ENCODE assay signal across 21 cellular contexts in the genomic region with DNA sequence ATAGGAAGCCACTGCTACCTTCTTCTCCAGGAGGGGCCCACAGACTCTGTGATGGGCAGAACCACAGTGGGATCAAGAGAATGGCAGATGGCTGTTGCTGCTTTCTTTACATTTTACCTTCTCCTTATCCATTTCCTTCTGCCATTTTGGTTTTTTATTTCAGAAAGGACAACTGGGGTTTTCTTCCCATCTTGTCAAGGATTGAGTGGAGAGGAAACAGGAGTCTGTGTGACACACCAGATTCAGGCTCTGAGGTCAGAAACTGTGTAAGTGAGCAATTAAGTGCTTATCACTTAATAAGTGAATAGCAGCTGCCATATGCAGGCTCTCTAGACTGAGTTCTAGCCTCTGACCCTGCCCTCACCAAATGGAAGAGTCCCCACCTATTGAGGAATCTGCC. TPM values are rescaled to one million over a fixed set of nuclear protein-coding genes. Genes with fewer than 3 reads are reported as not detected.
DNase-seq lines count a peak whose midpoint lies in the region; ATAC-seq and TF ChIP-seq lines count a peak whose summit lies in the region.
"Had no signal": no experiment of that assay in that cellular context is flagged by ENCODE, and none has a peak within 500 bp of the region (broad histone marks: within the 10 kb centered on the region; RNA-seq: fewer than 3 reads in every experiment).

No MANE protein-coding gene starts in this region.

- H3K4me2 ChIP-seq in mesenchymal stem cell (ENCODE audit: low read length, poor library complexity, severe bottlenecking) = no peak overlapping the region
- H3K4me2 ChIP-seq: smooth muscle cell had no signal

- peaks cover 32% of the 10 kb centered on the region for H3K79me1 ChIP-seq in mesenchymal stem cell (replicated peaks; ENCODE audit: low read length, poor library complexity, severe bottlenecking)

- H3K4me1 ChIP-seq in ascending aorta = peaks cover 19 to 83% of the 10 kb centered on the region in 2 donors
- peaks cover 14% of the 10 kb centered on the region for H3K4me1 ChIP-seq in mesenchymal stem cell (ENCODE audit: control insufficient read depth, insufficient read depth, low read depth, low read length)

- H4K91ac ChIP-seq in mesenchymal stem cell (ENCODE audit: low read length) = no peak overlapping the region

- H3K9me3 ChIP-seq in ascending aorta (no peaks in the 10 kb centered on the region), mesenchymal stem cell (ENCODE audit: control insufficient read depth, low read length) (no peaks in the 10 kb centered on the region)
- H3K9me3 ChIP-seq: prostate gland had no signal

- H3K27ac ChIP-seq in 22Rv1 (peak overlapping the region; percentile 96), ascending aorta (peak overlapping the region; percentile 64 to 89), mesenchymal stem cell (ENCODE audit: low read length, poor library complexity, severe bottlenecking) (peak overlapping the region; percentile 14)

- H3K4me3 ChIP-seq in ascending aorta (no peak overlapping the region), mesenchymal stem cell (ENCODE audit: insufficient read depth in 1 of 2, low read depth in 1 of 2, low read length in 2 of 2) (no peak overlapping the region)
- H3K4me3 ChIP-seq: prostate gland, smooth muscle cell had no signal

- TF ChIP-seq CTCF in 22Rv1 (IDR thresholded peaks at IDR 0.05) (no peak), ascending aorta (IDR thresholded peaks at IDR 0.05) (no peak)

- peak overlapping the region; percentile 44 for H2AK5ac ChIP-seq in mesenchymal stem cell (ENCODE audit: low read length, severe bottlenecking)

- no peak overlapping the region for H4K8ac ChIP-seq in mesenchymal stem cell (ENCODE audit: low read length)

- intact Hi-C loops in ascending aorta (cut with DNase I) = no loop called here

- DNase-seq in NCI-H1105 (lab: John Stamatoyannopoulos, UW) (peak; percentile 9), ascending aorta (ENCODE audit: low spot score in 2 of 2) (no peak), mesenchymal stem cell (peak; percentile 24), C1 segment of cervical spinal cord (lab: John Stamatoyannopoulos, UW) (no peak), HPDE6-E6E7 (ENCODE audit: extremely low spot score) (no peak)
- DNase-seq: activated CD4-positive, alpha-beta T cell treated with anti-CD3 and anti-CD28 coated beads for 36 hours; CD4-positive, CD25-positive, alpha-beta regulatory T cell; KG1; left colon; midbrain; MV-4-11; NCI-H1930; NCI-H510A treated with DMSO at 0.1 percent for 48 hours; stimulated activated CD4-positive, alpha-beta T cell treated with anti-CD3 and anti-CD28 coated beads, Interleukin-4, amount 100 ng/mL, for 1 hour; stimulated activated naive CD8-positive, alpha-beta T cell treated with anti-CD3 and anti-CD28 coated beads, Interleukin-15, amount 100 ng/mL, for 72 hours had no signal

- H2BK120ac ChIP-seq in mesenchymal stem cell (ENCODE audit: low read depth, low read length) = no peak overlapping the region

- H3K36me3 ChIP-seq in ascending aorta = peaks cover 11 to 38% of the 10 kb centered on the region in 2 donors
- H3K36me3 ChIP-seq in mesenchymal stem cell (ENCODE audit: control insufficient read depth in 1 of 2, insufficient read depth in 2 of 2, low read depth in 1 of 2, low read length in 2 of 2) = peaks cover 26 to 45% of the 10 kb centered on the region in 2 experiments
- H3K36me3 ChIP-seq: prostate gland had no signal

- no peak overlapping the region for H2BK5ac ChIP-seq in mesenchymal stem cell (ENCODE audit: low read depth, low read length, poor library complexity, severe bottlenecking)

- no peaks in the 10 kb centered on the region for H3K27me3 ChIP-seq in ascending aorta
- H3K27me3 ChIP-seq in mesenchymal stem cell (ENCODE audit: control insufficient read depth in 1 of 2, insufficient read depth in 1 of 2, low read length in 2 of 2) = no peaks in the 10 kb centered on the region

- peak overlapping the region; percentile 45 for H3K9ac ChIP-seq in mesenchymal stem cell (ENCODE audit: low read length)

- peak overlapping the region in 1 of 2 experiments; percentile 45 for H3K18ac ChIP-seq in mesenchymal stem cell (ENCODE audit: low read depth in 1 of 2, low read length in 2 of 2)

- no peak overlapping the region for H2AFZ ChIP-seq in mesenchymal stem cell (ENCODE audit: low read depth, low read length)

- no peak for ATAC-seq in HG03139 (IDR thresholded peaks at IDR 0.05; ENCODE audit: unreplicated experiment)
- ATAC-seq in HG02798 (IDR thresholded peaks at IDR 0.05; ENCODE audit: poor library complexity, unreplicated experiment) = no peak
- ATAC-seq: activated CD4-positive, alpha-beta T cell treated with anti-CD3 and anti-CD28 coated beads for 36 hours; left colon; natural killer cell treated with Interleukin-12 subunit alpha and Interleukin-12 subunit beta and Interleukin-15 and Interleukin-18, amount 100 ng/mL, for 72 hours; stimulated activated naive CD8-positive, alpha-beta T cell treated with anti-CD3 and anti-CD28 coated beads, Interleukin-15, amount 100 ng/mL, for 72 hours had no signal

- no peak overlapping the region for H2BK12ac ChIP-seq in mesenchymal stem cell (ENCODE audit: low read length in 2 of 2)

- H3K4ac ChIP-seq in mesenchymal stem cell (ENCODE audit: low read depth in 1 of 2, low read length in 2 of 2) = peak overlapping the region in 1 of 2 experiments; percentile 35

- no peak overlapping the region for H3K14ac ChIP-seq in mesenchymal stem cell (ENCODE audit: low read length in 2 of 2)

- no peak overlapping the region for H3K23ac ChIP-seq in mesenchymal stem cell (ENCODE audit: low read length in 2 of 2)

- H2BK15ac ChIP-seq in mesenchymal stem cell (ENCODE audit: low read depth, poor library complexity, severe bottlenecking) = no peak overlapping the region

RNA-seq across cellular contexts. Expression of a gene that starts 47.3 kb away (rescaled TPM):
- total RNA-seq in ascending aorta = 595 TPM
- 478 TPM for polyA plus RNA-seq in mesenchymal stem cell (2013, experiment 1 of 2)
- 472 TPM for polyA plus RNA-seq in mesenchymal stem cell (2013, experiment 2 of 2)

Comparison
In these comparisons a context has a peak if more than half of its experiments do, and no peak if none do; other contexts are left out.
1. H3K27ac ChIP-seq: peak in every context shown above with its lines; median percentile 96 in 22Rv1; 76 in ascending aorta; 14 in mesenchymal stem cell.
2. DNase-seq: peak in NCI-H1105 (single experiment) and mesenchymal stem cell (single experiment); none in ascending aorta (0 of 2), C1 segment of cervical spinal cord (0 of 14) and HPDE6-E6E7 (single experiment).